8 cellular contexts compared by ENCODE assay signal in the genomic region with DNA sequence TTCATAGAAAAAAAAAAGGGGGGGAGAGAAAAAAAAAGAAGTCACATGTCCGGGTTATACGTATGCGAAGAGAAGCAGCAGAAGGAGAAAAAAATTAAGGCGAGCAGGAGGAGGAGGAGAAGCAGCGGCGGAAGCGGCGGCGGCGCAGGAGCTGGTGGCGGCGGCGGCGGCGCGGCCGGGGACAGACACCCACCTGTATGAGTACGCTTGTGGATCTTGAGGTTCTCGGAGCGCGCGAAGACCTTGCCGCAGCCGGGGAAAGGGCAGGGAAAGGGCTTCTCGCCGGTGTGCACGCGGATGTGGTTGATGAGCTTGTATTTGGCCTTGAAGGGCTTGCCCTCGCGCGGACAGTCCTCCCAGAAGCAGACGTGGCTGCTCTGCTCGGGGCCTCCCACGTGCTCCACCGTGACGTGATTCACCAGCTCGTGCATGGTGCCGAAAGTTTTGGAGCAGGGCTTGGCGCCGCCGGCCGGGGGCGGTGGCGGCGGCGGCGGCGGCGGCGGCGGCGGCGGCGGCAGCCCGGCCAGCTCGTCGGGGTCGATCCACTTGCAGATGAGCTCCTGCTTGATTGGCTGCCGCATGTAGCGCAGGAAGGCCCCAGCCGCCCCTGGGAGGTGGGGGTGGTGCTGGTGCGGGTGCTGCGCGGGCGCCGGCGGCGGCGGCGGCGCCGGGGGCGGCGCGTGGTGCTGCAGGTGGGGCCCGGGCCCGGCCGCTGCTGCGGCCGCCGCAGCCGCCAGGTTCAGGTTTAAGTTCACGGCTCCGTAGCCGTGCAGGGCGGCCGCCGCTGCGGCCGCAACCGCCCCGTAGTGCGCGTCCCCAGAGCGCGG. TPM values are rescaled to one million over a fixed set of nuclear protein-coding genes. Genes with fewer than 3 reads are reported as not detected.
A peak's percentile ranks its signal among the peaks of the same experiment; 100 is the strongest.
DNase-seq lines count a peak whose midpoint lies in the region; ATAC-seq and TF ChIP-seq lines count a peak whose summit lies in the region.

No MANE protein-coding gene starts in this region.

- no peak for TF ChIP-seq CTCF in brain (conservative IDR thresholded peaks at IDR 0.05)

- no peaks in the 10 kb centered on the region for H3K36me3 ChIP-seq in mesodermal cell (ENCODE audit: control insufficient read depth, insufficient read depth, low read length)

- peak overlapping the region; percentile 96 to 98 (median 96) for H3K27ac Mint-ChIP-seq in brain

- peaks cover 0 to 7% (median 4%) of the 10 kb centered on the region in 5 experiments for H3K9me3 Mint-ChIP-seq in brain

- H3K27ac ChIP-seq in mesodermal cell (ENCODE audit: low read depth, low read length, severe bottlenecking): peak overlapping the region; percentile 82

- H3K9me3 ChIP-seq in mesodermal cell (ENCODE audit: control insufficient read depth, low read length): no peaks in the 10 kb centered on the region

- peak overlapping the region; percentile 91 to 97 (median 93) for H3K4me3 Mint-ChIP-seq in brain

- H3K27me3 Mint-ChIP-seq in brain: peaks cover 77% of the 10 kb centered on the region

- no peak for ATAC-seq in HG02884 (IDR thresholded peaks at IDR 0.05; ENCODE audit: unreplicated experiment)

- peak; percentile 43 for DNase-seq in stimulated activated CD4-positive, alpha-beta T cell treated with anti-CD3 and anti-CD28 coated beads, Interleukin-4, amount 100 ng/mL, for 24 hours
- no peak for DNase-seq in stimulated activated CD4-positive, alpha-beta T cell treated with anti-CD3 and anti-CD28 coated beads, Interleukin-2, amount 100 ng/mL, for 48 hours
- DNase-seq in NCI-H774 (lab: John Stamatoyannopoulos, UW): peak; percentile 73
- DNase-seq in OCI-M1 (lab: John Stamatoyannopoulos, UW): no peak
- no peak for DNase-seq in OCI-M2 (lab: John Stamatoyannopoulos, UW; ENCODE audit: unreplicated experiment)

- 0% methylated on average over 35 to 58 of the region's 96 CpGs for WGBS in mesodermal cell (ENCODE audit: insufficient coverage in 2 of 2), 2 experiments

- peaks cover 4% of the 10 kb centered on the region for H3K36me3 Mint-ChIP-seq in brain

- peaks cover 39% of the 10 kb centered on the region for H3K4me1 Mint-ChIP-seq in brain

- H3K4me3 ChIP-seq in mesodermal cell (ENCODE audit: extremely low read depth, insufficient read depth, low read length, poor library complexity, severe bottlenecking): peak overlapping the region; percentile 47

- peaks cover 7% of the 10 kb centered on the region for H3K4me1 ChIP-seq in mesodermal cell (ENCODE audit: control insufficient read depth, insufficient read depth, low read length, poor library complexity, severe bottlenecking)

RNA-seq across cellular contexts. Expression of a gene that starts 1.4 kb away (rescaled TPM):
- 49.1 TPM for polyA plus RNA-seq in brain (ENCODE audit: insufficient read depth, low read depth, low replicate concordance)
- polyA plus RNA-seq in mesodermal cell (2013, experiment 1 of 2): 5.5 TPM
- polyA plus RNA-seq in mesodermal cell (2013, experiment 2 of 2): 4.1 TPM

RNA-seq across cellular contexts. Expression of a gene that starts 11.4 kb away (rescaled TPM):
- polyA plus RNA-seq in brain (ENCODE audit: insufficient read depth, low read depth, low replicate concordance): 300 TPM
- 22.0 TPM for polyA plus RNA-seq in mesodermal cell (2013, experiment 1 of 2)
- polyA plus RNA-seq in mesodermal cell (2013, experiment 2 of 2): 13.8 TPM

Comparison
In these comparisons a context has a peak if more than half of its experiments do, and no peak if none do; other contexts are left out.
1. DNase-seq: peak in stimulated activated CD4-positive, alpha-beta T cell treated with anti-CD3 and anti-CD28 coated beads, Interleukin-4, amount 100 ng/mL, for 24 hours (single experiment) and NCI-H774 (single experiment); none in stimulated activated CD4-positive, alpha-beta T cell treated with anti-CD3 and anti-CD28 coated beads, Interleukin-2, amount 100 ng/mL, for 48 hours (0 of 2), OCI-M1 (single experiment) and OCI-M2 (single experiment).